11 cellular contexts compared by ENCODE assay signal in genomic region chr10:43201545-43202131, GRCh38.
DNase-seq lines count a peak whose midpoint lies in the region; ATAC-seq and TF ChIP-seq lines count a peak whose summit lies in the region.
"Had no signal": no experiment of that assay in that cellular context is flagged by ENCODE, and none has a peak within 500 bp of the region (broad histone marks: within the 10 kb centered on the region; RNA-seq: fewer than 3 reads in every experiment).

No MANE protein-coding gene starts in this region.

- no peaks in the 10 kb centered on the region for H3K9me3 Mint-ChIP-seq in activated CD8-positive, alpha-beta T cell treated with anti-CD3 and anti-CD28 coated beads for 36 hours

- POLR2A ChIA-PET in activated CD8-positive, alpha-beta T cell treated with anti-CD3 and anti-CD28 coated beads for 36 hours (lab: Charles Lee) = interaction anchor here (1.0 to 1.1 kb wide), 3 partner anchors 9 to 63 kb away, joined by 3 read pairs; no protein-coding TSS in a partner anchor

- H3K4me3 Mint-ChIP-seq in activated CD8-positive, alpha-beta T cell treated with anti-CD3 and anti-CD28 coated beads for 36 hours = peak overlapping the region; percentile 70

- peak overlapping the region; percentile 69 for H3K4me3 ChIP-seq in iPS-11a (ENCODE audit: low read depth, low read length)
- H3K4me3 ChIP-seq: A549 had no signal

- TF ChIP-seq CTCF in activated CD8-positive, alpha-beta T cell treated with anti-CD3 and anti-CD28 coated beads for 36 hours (IDR thresholded peaks at IDR 0.05) = no peak

- no peaks in the 10 kb centered on the region for H3K36me3 Mint-ChIP-seq in activated CD8-positive, alpha-beta T cell treated with anti-CD3 and anti-CD28 coated beads for 36 hours (ENCODE audit: low read depth)

- intact Hi-C loops in activated CD8-positive, alpha-beta T cell treated with anti-CD3 and anti-CD28 coated beads for 36 hours (cut with micrococcal nuclease) = loop anchor here (5.0 to 10.0 kb wide), 2 partner anchors 59 to 263 kb away; no protein-coding TSS in a partner anchor

- H3K27ac Mint-ChIP-seq in activated CD8-positive, alpha-beta T cell treated with anti-CD3 and anti-CD28 coated beads for 36 hours = no peak overlapping the region

- CTCF ChIA-PET in activated CD8-positive, alpha-beta T cell treated with anti-CD3 and anti-CD28 coated beads for 36 hours (lab: Charles Lee) = interaction anchor here (0.6 to 4.7 kb wide), 24 partner anchors 8 to 259 kb away, joined by 3 to 42 read pairs (median 4); no protein-coding TSS in a partner anchor

- ATAC-seq in activated CD4-positive, CD25-positive, alpha-beta regulatory T cell treated with anti-CD3 and anti-CD28 coated beads, Interleukin-2, amount 50 U/mL, for 24 hours = no peak
- ATAC-seq in activated CD8-positive, alpha-beta T cell treated with anti-CD3 and anti-CD28 coated beads for 36 hours = no peak
- no peak for ATAC-seq in HG03045 (IDR thresholded peaks at IDR 0.05; ENCODE audit: unreplicated experiment)
- no peak for ATAC-seq in HG03342 (IDR thresholded peaks at IDR 0.05; ENCODE audit: unreplicated experiment)

- peaks cover 2% of the 10 kb centered on the region for H3K4me1 Mint-ChIP-seq in activated CD8-positive, alpha-beta T cell treated with anti-CD3 and anti-CD28 coated beads for 36 hours (ENCODE audit: low read depth)

- H3K27me3 Mint-ChIP-seq in activated CD8-positive, alpha-beta T cell treated with anti-CD3 and anti-CD28 coated beads for 36 hours = no peaks in the 10 kb centered on the region

- DNase-seq in activated CD4-positive, CD25-positive, alpha-beta regulatory T cell treated with anti-CD3 and anti-CD28 coated beads, Interleukin-2, amount 50 U/mL, for 72 hours = peak; percentile 29
- DNase-seq in activated CD8-positive, alpha-beta T cell treated with anti-CD3 and anti-CD28 coated beads for 36 hours = no peak
- peak; percentile 19 for DNase-seq in stimulated activated CD8-positive, alpha-beta memory T cell treated with anti-CD3 and anti-CD28 coated beads, Interleukin-4, amount 100 ng/mL, for 48 hours
- no peak for DNase-seq in DMS53 treated with DMSO at 0.1 percent for 48 hours (lab: John Stamatoyannopoulos, UW; ENCODE audit: unreplicated experiment)
- DNase-seq: cortex of kidney, NCI-H526 treated with DMSO at 0.1 percent for 48 hours had no signal

Comparison
In these comparisons a context has a peak if more than half of its experiments do, and no peak if none do; other contexts are left out.
1. DNase-seq: peak in activated CD4-positive, CD25-positive, alpha-beta regulatory T cell treated with anti-CD3 and anti-CD28 coated beads, Interleukin-2, amount 50 U/mL, for 72 hours (single experiment) and stimulated activated CD8-positive, alpha-beta memory T cell treated with anti-CD3 and anti-CD28 coated beads, Interleukin-4, amount 100 ng/mL, for 48 hours (single experiment); none in activated CD8-positive, alpha-beta T cell treated with anti-CD3 and anti-CD28 coated beads for 36 hours (single experiment) and DMS53 treated with DMSO at 0.1 percent for 48 hours (single experiment).